In the genomic region with DNA sequence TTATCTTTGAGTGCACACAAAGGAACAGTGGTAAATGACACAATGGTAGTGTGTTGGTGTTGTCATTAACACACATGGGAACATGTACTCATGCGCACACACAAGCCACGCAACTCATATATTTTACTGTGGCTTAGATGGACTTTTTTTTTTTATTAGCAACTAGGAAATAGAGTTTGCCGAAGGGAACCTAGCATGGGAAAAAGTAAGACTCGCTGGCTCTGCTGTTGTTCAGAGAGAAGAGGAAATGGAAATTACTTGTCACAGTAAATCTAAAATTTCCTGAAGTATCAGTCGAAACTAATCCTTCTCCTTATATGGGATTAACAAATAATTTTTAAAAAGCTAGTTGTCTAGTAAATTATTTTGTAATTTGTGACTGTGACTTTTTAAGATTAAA, we compare ENCODE assay signal across 31 cellular contexts. TPM values are rescaled to one million over a fixed set of nuclear protein-coding genes. Genes with fewer than 3 reads are reported as not detected.
"Had no signal": no experiment of that assay in that cellular context is flagged by ENCODE, and none has a peak within 500 bp of the region (broad histone marks: within the 10 kb centered on the region; RNA-seq: fewer than 3 reads in every experiment).

No MANE protein-coding gene starts in this region.

- ATAC-seq: activated CD4-positive, alpha-beta T cell treated with anti-CD3 and anti-CD28 coated beads for 36 hours; activated CD8-positive, alpha-beta T cell treated with anti-CD3 and anti-CD28 coated beads, Interleukin-2, amount 10 ng/mL, durations not matched to agents 7 days and 5 days; body of pancreas; K562; Right ventricle myocardium inferior had no signal

- H3K9me3 Mint-ChIP-seq: activated naive CD4-positive, alpha-beta T cell treated with anti-CD3 and anti-CD28 coated beads, Interleukin-2, amount 50 U/mL, for 24 hours; activated T-cell treated with anti-CD3 and anti-CD28 coated beads, Interleukin-2, amount 50 U/mL, for 24 hours had no signal

- FAIRE-seq: astrocyte, K562, TTC549 had no signal

- H3K4me1 ChIP-seq: breast epithelium, Peyer's patch had no signal

- H3K27ac ChIP-seq: adrenal gland, body of pancreas, breast epithelium, Peyer's patch, RWPE1, SK-N-MC had no signal

- DNase-seq: activated CD4-positive, alpha-beta T cell treated with anti-CD3 and anti-CD28 coated beads for 36 hours; activated CD4-positive, alpha-beta T cell treated with anti-CD3 and anti-CD28 coated beads, Interleukin-2, amount 10 ng/mL, durations not matched to agents 7 days and 5 days; activated CD4-positive, alpha-beta T cell treated with anti-CD3 and anti-CD28 coated beads, Interleukin-2, amount 50 U/mL, for 48 hours; activated CD8-positive, alpha-beta T cell treated with anti-CD3 and anti-CD28 coated beads, Interleukin-2, amount 10 ng/mL, durations not matched to agents 7 days and 5 days; activated gamma-delta T cell; activated naive CD4-positive, alpha-beta T cell treated with Interleukin-2 at 50 U/mL for 16 hours; activated T-cell treated with anti-CD3 and anti-CD28 coated beads, Interleukin-2, amount 50 U/mL, for 24 hours; adrenal gland; body of pancreas; NCI-H1092; NCI-H1436 treated with DMSO at 0.1 percent for 48 hours; NCI-H1694 treated with DMSO at 0.1 percent for 48 hours; NCI-H2029; NCI-H345; NCI-H524 treated with DMSO at 0.1 percent for 48 hours; Peyer's patch; SIG-M5; T1000 had no signal

- H3K36me3 ChIP-seq: adrenal gland, breast epithelium, Peyer's patch had no signal

- H3K9me3 ChIP-seq: adrenal gland, body of pancreas, breast epithelium, Peyer's patch had no signal

- H3K27ac Mint-ChIP-seq: activated CD4-positive, alpha-beta T cell treated with anti-CD3 and anti-CD28 coated beads for 36 hours; activated CD4-positive, alpha-beta T cell treated with anti-CD3 and anti-CD28 coated beads, Interleukin-2, amount 10 ng/mL, durations not matched to agents 7 days and 5 days; activated CD8-positive, alpha-beta T cell treated with anti-CD3 and anti-CD28 coated beads, Interleukin-2, amount 10 ng/mL, durations not matched to agents 7 days and 5 days; activated naive CD4-positive, alpha-beta T cell treated with anti-CD3 and anti-CD28 coated beads, Interleukin-2, amount 50 U/mL, for 24 hours; activated T-cell treated with anti-CD3 and anti-CD28 coated beads, Interleukin-2, amount 50 U/mL, for 24 hours; activated T-helper 2 cell treated with anti-CD3 and anti-CD28 coated beads, Interferon-gamma antibody, Interleukin-2, Interleukin-4, amounts not matched to agents 10 μg/mL and 5 μg/mL and 100 μg/mL, durations not matched to agents 14 hours and 24 hours and 36 hours had no signal

- H3K27me3 ChIP-seq: adrenal gland, body of pancreas, breast epithelium, Peyer's patch had no signal

- H3K27me3 Mint-ChIP-seq: activated naive CD4-positive, alpha-beta T cell treated with anti-CD3 and anti-CD28 coated beads, Interleukin-2, amount 50 U/mL, for 24 hours had no signal

- H3K4me3 ChIP-seq: adrenal gland, body of pancreas, breast epithelium, K562, Peyer's patch, SK-N-MC had no signal

- H3K36me3 Mint-ChIP-seq: activated naive CD4-positive, alpha-beta T cell treated with anti-CD3 and anti-CD28 coated beads, Interleukin-2, amount 50 U/mL, for 24 hours had no signal

- H3K4me3 Mint-ChIP-seq: activated CD4-positive, alpha-beta T cell treated with anti-CD3 and anti-CD28 coated beads for 36 hours; activated CD4-positive, alpha-beta T cell treated with anti-CD3 and anti-CD28 coated beads, Interleukin-2, amount 10 ng/mL, durations not matched to agents 7 days and 5 days; activated CD8-positive, alpha-beta T cell treated with anti-CD3 and anti-CD28 coated beads, Interleukin-2, amount 10 ng/mL, durations not matched to agents 7 days and 5 days; activated naive CD4-positive, alpha-beta T cell treated with anti-CD3 and anti-CD28 coated beads, Interleukin-2, amount 50 U/mL, for 24 hours; activated T-cell treated with anti-CD3 and anti-CD28 coated beads, Interleukin-2, amount 50 U/mL, for 24 hours had no signal

RNA-seq across cellular contexts. Expression of a gene that starts 33.7 kb away (rescaled TPM):
- total RNA-seq: activated CD8-positive, alpha-beta T cell treated with anti-CD3 and anti-CD28 coated beads, Interleukin-2, amount 10 ng/mL, durations not matched to agents 7 days and 5 days; adrenal gland; astrocyte; body of pancreas; breast epithelium; cardiac septum; K562; M059J; NCI-H460; Peyer's patch; Right ventricle myocardium inferior; T-helper 2 cell treated with Interferon-gamma antibody and Interleukin-4, amounts not matched to agents 100 ng/mL and 5 ng/mL, for 36 hours had no signal
- polyA plus RNA-seq: adrenal gland, K562 had no signal
